35 cellular contexts compared by ENCODE assay signal in the genomic region with DNA sequence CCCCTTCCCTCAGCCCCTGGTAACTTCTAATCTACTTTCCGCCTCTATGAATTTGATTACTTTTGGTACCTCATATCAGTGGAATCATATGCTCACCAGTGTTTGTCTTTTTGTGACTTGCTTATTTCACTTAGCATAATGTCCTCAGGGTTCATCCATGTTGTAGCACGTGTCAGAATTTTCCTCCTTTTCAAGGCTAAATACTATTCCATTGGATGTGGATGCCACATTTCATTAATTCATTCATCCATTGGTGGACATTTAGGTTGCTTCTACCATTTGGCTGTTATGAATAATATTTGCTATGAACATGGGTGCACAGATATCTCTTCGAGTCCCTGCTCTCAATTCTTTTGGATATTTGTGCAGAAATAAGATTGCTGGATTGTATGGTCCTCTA.
"Had no signal": no experiment of that assay in that cellular context is flagged by ENCODE, and none has a peak within 500 bp of the region (broad histone marks: within the 10 kb centered on the region; RNA-seq: fewer than 3 reads in every experiment).

No MANE protein-coding gene starts in this region.

- H3K27me3 ChIP-seq: MG63 had no signal

- H3K4me3 ChIP-seq: MG63 had no signal

- DNase-seq: Kasumi-1, MG63, MM.1S, MV-4-11, NCI-H1048, NCI-H1092, NCI-H1092 treated with DMSO at 0.1 percent for 48 hours, NCI-H1105, NCI-H1105 treated with DMSO at 0.1 percent for 48 hours, NCI-H1417, NCI-H1417 treated with DMSO at 0.1 percent for 48 hours, NCI-H1436, NCI-H1436 treated with DMSO at 0.1 percent for 48 hours, NCI-H146, NCI-H1694, NCI-H1694 treated with DMSO at 0.1 percent for 48 hours, NCI-H187, NCI-H187 treated with DMSO at 0.1 percent for 48 hours, NCI-H1930, NCI-H2029, NCI-H2029 treated with DMSO at 0.1 percent for 48 hours, NCI-H2081, NCI-H2081 treated with DMSO at 0.1 percent for 48 hours, NCI-H2107, NCI-H2171, NCI-H2171 treated with DMSO at 0.1 percent for 48 hours, NCI-H2227 treated with DMSO at 0.1 percent for 48 hours, NCI-H226, NCI-H345, NCI-H446, NCI-H446 treated with DMSO at 0.1 percent for 48 hours, NCI-H510A, NCI-H510A treated with DMSO at 0.1 percent for 48 hours, NCI-H524, NCI-H524 treated with DMSO at 0.1 percent for 48 hours had no signal

- H3K9me3 ChIP-seq: MG63 had no signal

- H3K36me3 ChIP-seq: MG63 had no signal
